1 cellular context compared by ENCODE assay signal in the genomic region with DNA sequence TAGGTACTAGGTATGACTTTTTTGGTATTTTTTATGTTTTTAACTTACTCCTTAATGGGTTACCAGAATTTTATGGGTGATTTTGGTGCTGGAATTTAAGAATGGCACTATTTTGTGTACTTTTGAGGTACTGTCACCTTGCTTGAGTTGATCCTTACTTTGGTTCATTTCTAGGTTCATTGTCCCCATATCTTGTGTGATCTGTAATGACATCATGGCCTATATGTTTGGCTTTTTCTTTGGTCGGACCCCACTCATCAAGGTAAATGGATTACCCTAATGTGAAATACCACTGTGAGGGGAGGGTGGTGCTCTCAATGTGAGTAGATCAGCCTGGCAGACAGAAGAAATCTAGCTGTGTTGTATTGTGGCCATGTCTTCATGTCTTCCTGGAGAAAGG.
TF ChIP-seq lines count a peak whose summit lies in the region.

No MANE protein-coding gene starts in this region.

TF ChIP-seq in HepG2, 621 proteins besides CTCF, POLR2A, EP300 and RAD21:
- TF ChIP-seq ZNF781 (CRISPR knock-in tag; IDR thresholded peaks at IDR 0.05; ENCODE audit: borderline replicate concordance, not compliant biosample characterization) (no peak), RBM22 (optimal IDR thresholded peaks at IDR 0.05; ENCODE audit: low read length) (peak; percentile 46), ZNF235 (CRISPR knock-in tag; IDR thresholded peaks at IDR 0.05; ENCODE audit: borderline replicate concordance) (no peak), TAF15 (IDR thresholded peaks at IDR 0.05; ENCODE audit: low read depth, low read length, poor library complexity, severe bottlenecking) (no peak), ATF7 (IDR thresholded peaks at IDR 0.05) (peak; percentile 79), ATF7 (CRISPR knock-in tag; IDR thresholded peaks at IDR 0.05) (no peak)
TF ChIP-seq in HepG2: peak in this region for 2.
